In genomic region chr9:126329476-126330275, GRCh38 we compare ENCODE assay signal across 11 cellular contexts. TPM values are rescaled to one million over a fixed set of nuclear protein-coding genes. Genes with fewer than 3 reads are reported as not detected.
DNase-seq lines count a peak whose midpoint lies in the region; ATAC-seq and TF ChIP-seq lines count a peak whose summit lies in the region.
"Had no signal": no experiment of that assay in that cellular context is flagged by ENCODE, and none has a peak within 500 bp of the region (broad histone marks: within the 10 kb centered on the region; RNA-seq: fewer than 3 reads in every experiment).

No MANE protein-coding gene starts in this region.

- no peaks in the 10 kb centered on the region for H3K27me3 Mint-ChIP-seq in natural killer cell treated with Interleukin-12 subunit alpha and Interleukin-12 subunit beta and Interleukin-15 and Interleukin-18, amount 100 ng/mL, for 72 hours
- peaks cover 0 to 19% of the 10 kb centered on the region in 2 donors for H3K27me3 Mint-ChIP-seq in natural killer cell (ENCODE audit: low read depth in 2 of 2)
- H3K27me3 Mint-ChIP-seq in brain = peaks cover 4% of the 10 kb centered on the region
- no peaks in the 10 kb centered on the region for H3K27me3 Mint-ChIP-seq in type B pancreatic cell

- H2BK15ac ChIP-seq in neuronal stem cell (ENCODE audit: low read length) = no peak overlapping the region

- no peak overlapping the region for H3K4me2 ChIP-seq in neuronal stem cell (ENCODE audit: insufficient read depth, low read length, poor library complexity, severe bottlenecking)

- H4K8ac ChIP-seq in neuronal stem cell (ENCODE audit: low read depth, low read length) = no peak overlapping the region

- peaks cover 0 to 24% of the 10 kb centered on the region in 2 donors for H3K36me3 ChIP-seq in neuronal stem cell (replicated peaks in 1 of 2; ENCODE audit: control insufficient read depth in 2 of 2, insufficient read depth in 2 of 2, low read length in 2 of 2)

- H3K18ac ChIP-seq in neuronal stem cell (ENCODE audit: low read length) = no peak overlapping the region

- peaks cover 20 to 25% of the 10 kb centered on the region in 2 donors for H3K4me1 ChIP-seq in neuronal stem cell (ENCODE audit: control insufficient read depth in 2 of 2, insufficient read depth in 1 of 2, low read depth in 1 of 2, low read length in 2 of 2)

- H4K91ac ChIP-seq in neuronal stem cell (ENCODE audit: low read depth, low read length, poor library complexity) = no peak overlapping the region

- H3K36me3 Mint-ChIP-seq in natural killer cell treated with Interleukin-12 subunit alpha and Interleukin-12 subunit beta and Interleukin-15 and Interleukin-18, amount 100 ng/mL, for 72 hours = no peaks in the 10 kb centered on the region
- H3K36me3 Mint-ChIP-seq in natural killer cell = no peaks in the 10 kb centered on the region
- H3K36me3 Mint-ChIP-seq in brain = peaks cover 39% of the 10 kb centered on the region
- H3K36me3 Mint-ChIP-seq in type B pancreatic cell = peaks cover 10% of the 10 kb centered on the region

- H3K14ac ChIP-seq in neuronal stem cell (ENCODE audit: low read length) = no peak overlapping the region

- H3K9ac ChIP-seq in neuronal stem cell (ENCODE audit: low read depth, low read length, poor library complexity) = peak overlapping the region; percentile 17

- H3K4me1 Mint-ChIP-seq in natural killer cell treated with Interleukin-12 subunit alpha and Interleukin-12 subunit beta and Interleukin-15 and Interleukin-18, amount 100 ng/mL, for 72 hours (ENCODE audit: low read depth in 2 of 2) = peaks cover 14 to 46% of the 10 kb centered on the region in 2 donors
- H3K4me1 Mint-ChIP-seq in natural killer cell (peaks cover 9 to 15% of the 10 kb centered on the region in 2 donors), brain (peaks cover 79% of the 10 kb centered on the region), type B pancreatic cell (ENCODE audit: unreplicated experiment) (peaks cover 32% of the 10 kb centered on the region)

- intact Hi-C loops in natural killer cell (cut with micrococcal nuclease) = loop anchor here (5.0 kb wide), 1 partner anchor 68 kb away; no protein-coding TSS in a partner anchor

- peaks cover 0 to 4% of the 10 kb centered on the region in 2 donors for H3K9me3 ChIP-seq in neuronal stem cell (replicated peaks in 1 of 2; ENCODE audit: control insufficient read depth in 2 of 2, insufficient read depth in 1 of 2, low read depth in 1 of 2, low read length in 2 of 2)

- no peak overlapping the region for H2AK5ac ChIP-seq in neuronal stem cell (ENCODE audit: low read depth, low read length)

- H2BK5ac ChIP-seq in neuronal stem cell (ENCODE audit: low read length) = no peak overlapping the region

- no peaks in the 10 kb centered on the region for H3K9me3 Mint-ChIP-seq in natural killer cell treated with Interleukin-12 subunit alpha and Interleukin-12 subunit beta and Interleukin-15 and Interleukin-18, amount 100 ng/mL, for 72 hours
- H3K9me3 Mint-ChIP-seq in natural killer cell (no peaks in the 10 kb centered on the region), brain (peaks cover 3 to 8% (median 6%) of the 10 kb centered on the region in 5 experiments), type B pancreatic cell (no peaks in the 10 kb centered on the region)

- H3K27ac ChIP-seq in neuronal stem cell (replicated peaks; ENCODE audit: low read length) = no peak overlapping the region

- no peaks in the 10 kb centered on the region for H3K27me3 ChIP-seq in neuronal stem cell (ENCODE audit: control insufficient read depth in 3 of 3, insufficient read depth in 3 of 3, low read depth in 1 of 3, low read length in 3 of 3)

- no peak overlapping the region for H2AFZ ChIP-seq in neuronal stem cell (ENCODE audit: low read length)

- no peak overlapping the region for H3K4ac ChIP-seq in neuronal stem cell (ENCODE audit: low read length)

- H3K4me3 ChIP-seq in neuronal stem cell (ENCODE audit: low read length in 2 of 2) = no peak overlapping the region

- H3K79me1 ChIP-seq in neuronal stem cell (ENCODE audit: low read depth, low read length) = peaks cover 6% of the 10 kb centered on the region

- H3K27ac Mint-ChIP-seq in natural killer cell treated with Interleukin-12 subunit alpha and Interleukin-12 subunit beta and Interleukin-15 and Interleukin-18, amount 100 ng/mL, for 72 hours = peak overlapping the region; percentile 36 to 58
- H3K27ac Mint-ChIP-seq in natural killer cell (no peak overlapping the region), brain (peak overlapping the region in 4 of 5 experiments; percentile 26 to 89 (median 57)), type B pancreatic cell (no peak overlapping the region)

- H3K4me3 Mint-ChIP-seq in natural killer cell treated with Interleukin-12 subunit alpha and Interleukin-12 subunit beta and Interleukin-15 and Interleukin-18, amount 100 ng/mL, for 72 hours = peak overlapping the region; percentile 45
- no peak overlapping the region for H3K4me3 Mint-ChIP-seq in natural killer cell
- peak overlapping the region; percentile 2 to 75 (median 44) for H3K4me3 Mint-ChIP-seq in brain
- H3K4me3 Mint-ChIP-seq in type B pancreatic cell = no peak overlapping the region

- no peak overlapping the region for H2BK12ac ChIP-seq in neuronal stem cell (ENCODE audit: low read length)

- TF ChIP-seq CTCF in natural killer cell (IDR thresholded peaks at IDR 0.05) (no peak), brain (conservative IDR thresholded peaks at IDR 0.05) (no peak), type B pancreatic cell (conservative IDR thresholded peaks at IDR 0.05) (no peak)

- WGBS in neuronal stem cell (ENCODE audit: extremely low coverage in 2 of 2, insufficient read length in 2 of 2, insufficient replicate concordance in 1 of 2), 2 donors = no CpG with 5 or more reads among the region's 10 CpGs

- DNase-seq in natural killer cell treated with Interleukin-12 subunit alpha and Interleukin-12 subunit beta and Interleukin-15 and Interleukin-18, amount 100 ng/mL, for 72 hours (ENCODE audit: low spot score) = no peak
- DNase-seq in natural killer cell (no peak), neuronal stem cell (ENCODE audit: low spot score) (no peak), type B pancreatic cell (ENCODE audit: extremely low spot score, unreplicated experiment) (no peak), nucleus accumbens (lab: John Stamatoyannopoulos, UW) (no peak), NCI-H82 (lab: John Stamatoyannopoulos, UW) (no peak)
- DNase-seq: amygdala, NCI-H226, T1000 had no signal

- peak in 1 of 2 donors; percentile 72 for ATAC-seq in natural killer cell treated with Interleukin-12 subunit alpha and Interleukin-12 subunit beta and Interleukin-15 and Interleukin-18, amount 100 ng/mL, for 72 hours
- ATAC-seq in natural killer cell = no peak
- ATAC-seq in GM19023 (IDR thresholded peaks at IDR 0.05; ENCODE audit: unreplicated experiment) = no peak

- no peak overlapping the region for H3K23ac ChIP-seq in neuronal stem cell (ENCODE audit: low read depth, low read length, poor library complexity)

- no peak overlapping the region for H2BK120ac ChIP-seq in neuronal stem cell (ENCODE audit: low read depth, low read length)

RNA-seq across cellular contexts. Expression of gene MVB12B, which starts 3.0 kb away (rescaled TPM):
- 10 to 100 TPM in 1 of 2 donors, 1 to 10 TPM in 1; 1.1 to 13.3 TPM for total RNA-seq in natural killer cell treated with Interleukin-12 subunit alpha and Interleukin-12 subunit beta and Interleukin-15 and Interleukin-18, amount 100 ng/mL, for 72 hours
- 10 to 100 TPM in 1 of 3 donors, 1 to 10 TPM in 2; 2.0 to 13.0 (median 7.8) TPM for total RNA-seq in natural killer cell
- 42.1 TPM for polyA plus RNA-seq in brain (ENCODE audit: insufficient read depth, low read depth, low replicate concordance)
- 17.1 TPM for polyA plus RNA-seq in neuronal stem cell (2013, experiment 1 of 2)
- 17.0 TPM for polyA plus RNA-seq in neuronal stem cell (2013, experiment 2 of 2)
- total RNA-seq in type B pancreatic cell (ENCODE audit: low replicate concordance) = 11.4 and 26.1 TPM in 2 replicates

Comparison
In these comparisons a context has a peak if more than half of its experiments do, and no peak if none do; other contexts are left out.
1. H3K27ac Mint-ChIP-seq: peak in natural killer cell treated with Interleukin-12 subunit alpha and Interleukin-12 subunit beta and Interleukin-15 and Interleukin-18, amount 100 ng/mL, for 72 hours (2 of 2) and brain (4 of 5); none in natural killer cell (0 of 2) and type B pancreatic cell (single experiment).
2. H3K4me3 Mint-ChIP-seq: peak in natural killer cell treated with Interleukin-12 subunit alpha and Interleukin-12 subunit beta and Interleukin-15 and Interleukin-18, amount 100 ng/mL, for 72 hours (single experiment) and brain (5 of 5); none in natural killer cell (single experiment) and type B pancreatic cell (single experiment).